ENCODE assay signal across 9 cellular contexts in genomic region chr17:31508310-31509094, GRCh38.
DNase-seq lines count a peak whose midpoint lies in the region; ATAC-seq, FAIRE-seq and TF ChIP-seq lines count a peak whose summit lies in the region.
"Had no signal": no experiment of that assay in that cellular context is flagged by ENCODE, and none has a peak within 500 bp of the region (broad histone marks: within the 10 kb centered on the region; RNA-seq: fewer than 3 reads in every experiment).

No MANE protein-coding gene starts in this region.

- ATAC-seq in GM21737 (IDR thresholded peaks at IDR 0.05; ENCODE audit: unreplicated experiment): peak; percentile 53

- peaks cover 2% of the 10 kb centered on the region for H3K27me3 Mint-ChIP-seq in activated T-helper 1 cell treated with anti-CD3 and anti-CD28 coated beads, Interleukin-12 subunit alpha, Interleukin-12 subunit beta, Interleukin-2, Interleukin-4 antibody, amounts not matched to agents 30 ng/mL and 10 ng/mL and 1 ng/mL, durations not matched to agents 14 hours and 24 hours and 36 hours (ENCODE audit: insufficient read depth)

- H3K4me1 ChIP-seq in kidney (ENCODE audit: control insufficient read depth in 1 of 2, insufficient read depth in 1 of 2, low read depth in 1 of 2, low read length in 2 of 2): peaks cover 12 to 21% of the 10 kb centered on the region in 2 donors

- H3K36me3 ChIP-seq in kidney (ENCODE audit: control insufficient read depth in 1 of 2, insufficient read depth in 2 of 2, low read length in 2 of 2): no peaks in the 10 kb centered on the region

- peak overlapping the region in 1 of 2 donors; percentile 13 for H3K9ac ChIP-seq in kidney (ENCODE audit: low read length in 2 of 2)

- peak overlapping the region; percentile 87 for H3K4me3 Mint-ChIP-seq in activated T-helper 1 cell treated with anti-CD3 and anti-CD28 coated beads, Interleukin-12 subunit alpha, Interleukin-12 subunit beta, Interleukin-2, Interleukin-4 antibody, amounts not matched to agents 30 ng/mL and 10 ng/mL and 1 ng/mL, durations not matched to agents 14 hours and 24 hours and 36 hours

- no peak overlapping the region for H3K4me3 ChIP-seq in kidney (ENCODE audit: low read length in 2 of 2)

- peaks cover 3% of the 10 kb centered on the region for H3K36me3 Mint-ChIP-seq in activated T-helper 1 cell treated with anti-CD3 and anti-CD28 coated beads, Interleukin-12 subunit alpha, Interleukin-12 subunit beta, Interleukin-2, Interleukin-4 antibody, amounts not matched to agents 30 ng/mL and 10 ng/mL and 1 ng/mL, durations not matched to agents 14 hours and 24 hours and 36 hours (ENCODE audit: low read depth)

- H3K9me3 Mint-ChIP-seq in activated T-helper 1 cell treated with anti-CD3 and anti-CD28 coated beads, Interleukin-12 subunit alpha, Interleukin-12 subunit beta, Interleukin-2, Interleukin-4 antibody, amounts not matched to agents 30 ng/mL and 10 ng/mL and 1 ng/mL, durations not matched to agents 14 hours and 24 hours and 36 hours: no peaks in the 10 kb centered on the region

- peak overlapping the region in 1 of 2 donors; percentile 26 for H3K27ac ChIP-seq in kidney (ENCODE audit: low read depth in 2 of 2, low read length in 2 of 2)

- H3K27ac Mint-ChIP-seq in activated T-helper 1 cell treated with anti-CD3 and anti-CD28 coated beads, Interleukin-12 subunit alpha, Interleukin-12 subunit beta, Interleukin-2, Interleukin-4 antibody, amounts not matched to agents 30 ng/mL and 10 ng/mL and 1 ng/mL, durations not matched to agents 14 hours and 24 hours and 36 hours: peak overlapping the region; percentile 100

- H3K4me1 Mint-ChIP-seq in activated T-helper 1 cell treated with anti-CD3 and anti-CD28 coated beads, Interleukin-12 subunit alpha, Interleukin-12 subunit beta, Interleukin-2, Interleukin-4 antibody, amounts not matched to agents 30 ng/mL and 10 ng/mL and 1 ng/mL, durations not matched to agents 14 hours and 24 hours and 36 hours (ENCODE audit: low read depth): peaks cover 54% of the 10 kb centered on the region

- no peak for FAIRE-seq in kidney (lab: Jason Lieb, UNC)
- FAIRE-seq: TTC549 had no signal

- TF ChIP-seq CTCF in GM12872 (IDR thresholded peaks at IDR 0.05; ENCODE audit: insufficient read depth, low read depth, low read length): peak; percentile 82
- TF ChIP-seq CTCF in kidney (IDR thresholded peaks at IDR 0.05; ENCODE audit: borderline replicate concordance, extremely low read depth, insufficient read depth): no peak

- intact Hi-C loops in activated T-helper 1 cell treated with anti-CD3 and anti-CD28 coated beads, Interleukin-12 subunit alpha, Interleukin-12 subunit beta, Interleukin-2, Interleukin-4 antibody, amounts not matched to agents 30 ng/mL and 10 ng/mL and 1 ng/mL, durations not matched to agents 14 hours and 24 hours and 36 hours (cut with micrococcal nuclease): loop anchor here (1.0 to 5.0 kb wide), 5 partner anchors 14 to 188 kb away; partner anchors contain the start of gene EVI2A
- intact Hi-C loops in kidney (cut with DNase I): no loop called here

- peak; percentile 9 for DNase-seq in NCI-H69 (lab: John Stamatoyannopoulos, UW)
- DNase-seq in activated T-helper 1 cell treated with anti-CD3 and anti-CD28 coated beads, Interleukin-12 subunit alpha, Interleukin-12 subunit beta, Interleukin-2, Interleukin-4 antibody, amounts not matched to agents 30 ng/mL and 10 ng/mL and 1 ng/mL, durations not matched to agents 14 hours and 24 hours and 36 hours (ENCODE audit: low spot score): peak; percentile 75
- DNase-seq in kidney: peak; percentile 70
- peak; percentile 66 for DNase-seq in superior temporal gyrus (ENCODE audit: extremely low spot score)
- no peak for DNase-seq in DMS79 (lab: John Stamatoyannopoulos, UW)
- no peak for DNase-seq in cerebellar cortex (ENCODE audit: low spot score)

- no peaks in the 10 kb centered on the region for H3K9me3 ChIP-seq in kidney (ENCODE audit: control insufficient read depth in 1 of 2, low read length in 2 of 2)

Comparison
In these comparisons a context has a peak if more than half of its experiments do, and no peak if none do; other contexts are left out.
1. DNase-seq: peak in NCI-H69 (single experiment), activated T-helper 1 cell treated with anti-CD3 and anti-CD28 coated beads, Interleukin-12 subunit alpha, Interleukin-12 subunit beta, Interleukin-2, Interleukin-4 antibody, amounts not matched to agents 30 ng/mL and 10 ng/mL and 1 ng/mL, durations not matched to agents 14 hours and 24 hours and 36 hours (single experiment), kidney (single experiment) and superior temporal gyrus (single experiment); none in DMS79 (single experiment) and cerebellar cortex (single experiment).